28 cellular contexts compared by ENCODE assay signal in genomic region chr9:129812385-129812784, GRCh38. TPM values are rescaled to one million over a fixed set of nuclear protein-coding genes. Genes with fewer than 3 reads are reported as not detected.
DNase-seq lines count a peak whose midpoint lies in the region; ATAC-seq and TF ChIP-seq lines count a peak whose summit lies in the region.
"Had no signal": no experiment of that assay in that cellular context is flagged by ENCODE, and none has a peak within 500 bp of the region (broad histone marks: within the 10 kb centered on the region; RNA-seq: fewer than 3 reads in every experiment).

No MANE protein-coding gene starts in this region.

- peaks cover 10% of the 10 kb centered on the region; the same call in 1 of the 2 replicates for H3K79me2 ChIP-seq in DND-41 (ENCODE audit: insufficient read depth, low read length)

- H3K9me3 Mint-ChIP-seq in activated T-helper 17 cell treated with anti-CD3 and anti-CD28 coated beads, Interleukin-2, amount 50 U/mL, for 72 hours: no peaks in the 10 kb centered on the region
- H3K9me3 Mint-ChIP-seq: activated naive CD4-positive, alpha-beta T cell treated with anti-CD3 and anti-CD28 coated beads, Interleukin-2, amount 50 U/mL, for 24 hours; activated T-helper 2 cell treated with anti-CD3 and anti-CD28 coated beads, Interferon-gamma antibody, Interleukin-2, Interleukin-4, amounts not matched to agents 10 μg/mL and 5 μg/mL and 100 μg/mL, durations not matched to agents 14 hours and 24 hours and 36 hours; GM23338; HFFc6; immature natural killer cell; T-cell had no signal

- H3K36me3 ChIP-seq in BLaER1 treated with 17β-estradiol and CSF1 and Interleukin-3, amounts not matched to agents 10 nM and 100 nM: peaks cover 86 to 99% (median 95%) of the 10 kb centered on the region in 11 experiments
- H3K36me3 ChIP-seq in DND-41 (ENCODE audit: insufficient read depth, low read length): peaks cover 87% of the 10 kb centered on the region
- H3K36me3 ChIP-seq in mucosa of rectum (ENCODE audit: control insufficient read depth in 2 of 2, insufficient read depth in 2 of 2, low read length in 2 of 2): peaks cover 35 to 66% of the 10 kb centered on the region in 2 donors
- H3K36me3 ChIP-seq: breast epithelium had no signal

- no peak overlapping the region for H3K27ac ChIP-seq in BLaER1 treated with 17β-estradiol and CSF1 and Interleukin-3, amounts not matched to agents 10 nM and 100 nM
- H3K27ac ChIP-seq in DND-41 (ENCODE audit: low read length) (no peak overlapping the region), mucosa of rectum (ENCODE audit: low read depth in 2 of 2, low read length in 2 of 2) (peak overlapping the region; percentile 75 to 76)
- H3K27ac ChIP-seq: breast epithelium, left ventricle myocardium inferior, psoas muscle, sigmoid colon, SJSA1 had no signal

- peaks cover 31 to 98% (median 83%) of the 10 kb centered on the region in 11 experiments; a peak in 21 of 22 replicates for H4K20me1 ChIP-seq in BLaER1 treated with 17β-estradiol and CSF1 and Interleukin-3, amounts not matched to agents 10 nM and 100 nM
- peaks cover 38% of the 10 kb centered on the region for H4K20me1 ChIP-seq in DND-41 (ENCODE audit: insufficient read depth, low read length)

- no peak overlapping the region for H3K4me3 ChIP-seq in BLaER1 treated with 17β-estradiol and CSF1 and Interleukin-3, amounts not matched to agents 10 nM and 100 nM
- no peak overlapping the region for H3K4me3 ChIP-seq in DND-41 (ENCODE audit: low read depth in 1 of 2, low read length in 2 of 2)
- H3K4me3 ChIP-seq in mucosa of rectum (ENCODE audit: low read length in 2 of 2): peak overlapping the region in 1 of 2 donors; percentile 38
- H3K4me3 ChIP-seq: breast epithelium, GM23338, left ventricle myocardium inferior, psoas muscle, sigmoid colon, SJSA1 had no signal

- peak overlapping the region; percentile 69 for H3K27ac Mint-ChIP-seq in activated T-helper 17 cell treated with anti-CD3 and anti-CD28 coated beads, Interleukin-2, amount 50 U/mL, for 72 hours
- H3K27ac Mint-ChIP-seq: GM23338, HFFc6, T-cell had no signal

- peak overlapping the region; percentile 48 for H3K4me3 Mint-ChIP-seq in activated T-helper 17 cell treated with anti-CD3 and anti-CD28 coated beads, Interleukin-2, amount 50 U/mL, for 72 hours
- H3K4me3 Mint-ChIP-seq: activated naive CD4-positive, alpha-beta T cell treated with anti-CD3 and anti-CD28 coated beads, Interleukin-2, amount 50 U/mL, for 24 hours; GM23338; HFFc6; immature natural killer cell; T-cell had no signal

- no peak overlapping the region for H2AFZ ChIP-seq in DND-41 (ENCODE audit: low read depth, low read length)
- H2AFZ ChIP-seq: GM23338 had no signal

- peaks cover 20% of the 10 kb centered on the region for H3K4me1 Mint-ChIP-seq in activated T-helper 17 cell treated with anti-CD3 and anti-CD28 coated beads, Interleukin-2, amount 50 U/mL, for 72 hours
- H3K4me1 Mint-ChIP-seq: GM23338 had no signal

- peak overlapping the region in 6 of 11 experiments; percentile 6 to 53 (median 37); a peak in 8 of 22 replicates for H3K4me2 ChIP-seq in BLaER1 treated with 17β-estradiol and CSF1 and Interleukin-3, amounts not matched to agents 10 nM and 100 nM
- no peak overlapping the region for H3K4me2 ChIP-seq in DND-41 (ENCODE audit: insufficient read depth, low read length)
- H3K4me2 ChIP-seq: GM23338 had no signal

- no peaks in the 10 kb centered on the region for H3K9me3 ChIP-seq in BLaER1 treated with 17β-estradiol and CSF1 and Interleukin-3, amounts not matched to agents 10 nM and 100 nM (replicated peaks in 1 of 11)
- no peaks in the 10 kb centered on the region for H3K9me3 ChIP-seq in DND-41 (ENCODE audit: insufficient read depth, low read length, severe bottlenecking)
- H3K9me3 ChIP-seq in mucosa of rectum (ENCODE audit: control insufficient read depth in 2 of 2, low read length in 2 of 2): no peaks in the 10 kb centered on the region
- H3K9me3 ChIP-seq: breast epithelium, left ventricle myocardium inferior, psoas muscle, sigmoid colon, SJSA1 had no signal

- TF ChIP-seq CTCF in DND-41 (IDR thresholded peaks at IDR 0.05; ENCODE audit: borderline replicate concordance, extremely low read depth, low read length, poor library complexity, severe bottlenecking): no peak

- H3K4me1 ChIP-seq in BLaER1 treated with 17β-estradiol and CSF1 and Interleukin-3, amounts not matched to agents 10 nM and 100 nM: peaks cover 16 to 37% (median 25%) of the 10 kb centered on the region in 10 experiments
- H3K4me1 ChIP-seq in DND-41 (ENCODE audit: insufficient read depth, low read length): no peaks in the 10 kb centered on the region
- H3K4me1 ChIP-seq in mucosa of rectum (ENCODE audit: control insufficient read depth in 2 of 2, insufficient read depth in 2 of 2, low read length in 2 of 2): peaks cover 25 to 26% of the 10 kb centered on the region in 2 donors
- H3K4me1 ChIP-seq: breast epithelium, left ventricle myocardium inferior, psoas muscle, sigmoid colon, SJSA1 had no signal

- H3K27me3 ChIP-seq in BLaER1 treated with 17β-estradiol and CSF1 and Interleukin-3, amounts not matched to agents 10 nM and 100 nM: no peaks in the 10 kb centered on the region
- H3K27me3 ChIP-seq in DND-41 (ENCODE audit: insufficient read depth, low read length, poor library complexity) (no peaks in the 10 kb centered on the region), mucosa of rectum (ENCODE audit: control insufficient read depth in 2 of 2, insufficient read depth in 2 of 2, low read length in 2 of 2) (no peaks in the 10 kb centered on the region)
- H3K27me3 ChIP-seq: breast epithelium, sigmoid colon, SJSA1 had no signal

- H3K36me3 Mint-ChIP-seq in activated T-helper 17 cell treated with anti-CD3 and anti-CD28 coated beads, Interleukin-2, amount 50 U/mL, for 72 hours (ENCODE audit: low read depth): peaks cover 100% of the 10 kb centered on the region

- H3K9ac ChIP-seq in BLaER1 treated with 17β-estradiol and CSF1 and Interleukin-3, amounts not matched to agents 10 nM and 100 nM: peak overlapping the region in 3 of 11 experiments; percentile 1 to 41 (median 26); a peak in 1 of 22 replicates
- no peak overlapping the region for H3K9ac ChIP-seq in DND-41 (ENCODE audit: low read depth, low read length)
- peak overlapping the region in 1 of 2 donors; percentile 21 for H3K9ac ChIP-seq in mucosa of rectum (ENCODE audit: low read depth in 1 of 2, low read length in 2 of 2)

- no peaks in the 10 kb centered on the region for H3K27me3 Mint-ChIP-seq in activated T-helper 17 cell treated with anti-CD3 and anti-CD28 coated beads, Interleukin-2, amount 50 U/mL, for 72 hours
- H3K27me3 Mint-ChIP-seq: activated naive CD4-positive, alpha-beta T cell treated with anti-CD3 and anti-CD28 coated beads, Interleukin-2, amount 50 U/mL, for 24 hours; T-cell had no signal

- ATAC-seq in DND-41 (ENCODE audit: insufficient read depth, low read depth): peak; percentile 35; the same call in 2 of the 3 replicates
- no peak for ATAC-seq in activated T-helper 17 cell treated with anti-CD3 and anti-CD28 coated beads, Interleukin-2, amount 50 U/mL, for 72 hours (replicated peaks)
- ATAC-seq: GM23338, T-cell had no signal

- DNase-seq in DND-41: no peak
- DNase-seq in DMS 273 (lab: John Stamatoyannopoulos, UW; ENCODE audit: unreplicated experiment): no peak
- no peak for DNase-seq in 8988T
- no peak for DNase-seq in NCI-H748 treated with DMSO at 0.1 percent for 48 hours (lab: John Stamatoyannopoulos, UW)
- DNase-seq: activated CD4-positive, alpha-beta T cell treated with anti-CD3 and anti-CD28 coated beads, Interleukin-2, amount 50 U/mL, for 1 hour; activated CD4-positive, CD25-positive, alpha-beta regulatory T cell; DMS79 treated with DMSO at 0.1 percent for 48 hours; HFFc6; hypothalamus; immature natural killer cell; IMR-90; left ventricle myocardium inferior; mesendoderm; NCI-H1694; NCI-H446; psoas muscle; sigmoid colon; stimulated activated CD4-positive, alpha-beta T cell treated with anti-CD3 and anti-CD28 coated beads, Interleukin-4, amount 100 ng/mL, for 1 hour; T-cell; trophoblast cell had no signal

RNA-seq across cellular contexts. Expression of gene TOR1B, which starts 9.4 kb away (rescaled TPM):
- 10 to 100 TPM; 22.0 to 26.6 TPM for total RNA-seq in activated T-helper 17 cell treated with anti-CD3 and anti-CD28 coated beads, Interleukin-2, amount 50 U/mL, for 72 hours

RNA-seq across cellular contexts. Expression of gene TOR1A, which starts 11.6 kb away (rescaled TPM):
- 10 to 100 TPM; 27.3 to 51.7 TPM for total RNA-seq in activated T-helper 17 cell treated with anti-CD3 and anti-CD28 coated beads, Interleukin-2, amount 50 U/mL, for 72 hours

RNA-seq across cellular contexts. Expression of gene C9orf78, which starts 22.7 kb away (rescaled TPM):
- total RNA-seq in activated T-helper 17 cell treated with anti-CD3 and anti-CD28 coated beads, Interleukin-2, amount 50 U/mL, for 72 hours: 10 to 100 TPM; 23.4 to 73.3 TPM

RNA-seq across cellular contexts. Expression of gene USP20, which starts 22.9 kb away (rescaled TPM):
- total RNA-seq in activated T-helper 17 cell treated with anti-CD3 and anti-CD28 coated beads, Interleukin-2, amount 50 U/mL, for 72 hours: 10 to 100 TPM; 50.1 to 52.5 TPM

RNA-seq across cellular contexts. Expression of gene PTGES, which starts 59.5 kb away (rescaled TPM):
- total RNA-seq in activated T-helper 17 cell treated with anti-CD3 and anti-CD28 coated beads, Interleukin-2, amount 50 U/mL, for 72 hours: not detected
- total RNA-seq: T-cell had no signal

Comparison
In these comparisons a context has a peak if more than half of its experiments do, and no peak if none do; other contexts are left out.
1. H3K27ac ChIP-seq: peak in mucosa of rectum (2 of 2); none in BLaER1 treated with 17β-estradiol and CSF1 and Interleukin-3, amounts not matched to agents 10 nM and 100 nM (0 of 11) and DND-41 (single experiment).